In genomic region chr9:113233146-113233545, GRCh38 we compare ENCODE assay signal across 8 cellular contexts. TPM values are rescaled to one million over a fixed set of nuclear protein-coding genes. Genes with fewer than 3 reads are reported as not detected.
DNase-seq lines count a peak whose midpoint lies in the region; ATAC-seq lines count a peak whose summit lies in the region.

No MANE protein-coding gene starts in this region.

- POLR2A ChIA-PET in activated CD4-positive, alpha-beta T cell treated with anti-CD3 and anti-CD28 coated beads, Interleukin-2, amount 10 ng/mL, durations not matched to agents 7 days and 5 days (lab: Charles Lee): no interaction called here

- no peaks in the 10 kb centered on the region for H3K27me3 ChIP-seq in aorta (ENCODE audit: control insufficient read depth in 1 of 2, insufficient read depth in 2 of 2, low read length in 1 of 2)

- no peak for DNase-seq in activated CD4-positive, alpha-beta T cell treated with anti-CD3 and anti-CD28 coated beads, Interleukin-2, amount 10 ng/mL, durations not matched to agents 7 days and 5 days
- DNase-seq in activated CD4-positive, alpha-beta T cell treated with anti-CD3 and anti-CD28 coated beads for 1 hour: no peak
- DNase-seq in effector memory CD8-positive, alpha-beta T cell: no peak
- DNase-seq in stimulated activated naive B cell treated with anti-CD40 and anti-IgM and Interleukin-4, amounts not matched to agents 10 μg/mL and 1 μg/mL and 100 μg/mL, for 72 hours: no peak
- DNase-seq in aorta: no peak
- no peak for DNase-seq in activated CD4-positive, alpha-beta T cell treated with anti-CD3 and anti-CD28 coated beads for 48 hours

- H3K4me1 ChIP-seq in aorta (ENCODE audit: control insufficient read depth in 1 of 2, insufficient read depth in 2 of 2, low read length in 2 of 2): no peaks in the 10 kb centered on the region

- H3K36me3 ChIP-seq in KOPT-K1 (ENCODE audit: insufficient read depth, low read length): no peaks in the 10 kb centered on the region
- no peaks in the 10 kb centered on the region for H3K36me3 ChIP-seq in aorta (ENCODE audit: control insufficient read depth in 1 of 2, insufficient read depth in 2 of 2, low read length in 1 of 2)

- peaks cover 34% of the 10 kb centered on the region for H3K4me1 Mint-ChIP-seq in activated CD4-positive, alpha-beta T cell treated with anti-CD3 and anti-CD28 coated beads, Interleukin-2, amount 10 ng/mL, durations not matched to agents 7 days and 5 days
- peaks cover 8 to 13% of the 10 kb centered on the region in 2 donors for H3K4me1 Mint-ChIP-seq in effector memory CD8-positive, alpha-beta T cell (ENCODE audit: low read depth in 2 of 2)
- peaks cover 10 to 23% of the 10 kb centered on the region in 2 donors for H3K4me1 Mint-ChIP-seq in stimulated activated naive B cell treated with anti-CD40 and anti-IgM and Interleukin-4, amounts not matched to agents 10 μg/mL and 1 μg/mL and 100 μg/mL, for 72 hours

- H3K4me3 ChIP-seq in aorta (ENCODE audit: low read length in 2 of 2): no peak overlapping the region

- H3K36me3 Mint-ChIP-seq in activated CD4-positive, alpha-beta T cell treated with anti-CD3 and anti-CD28 coated beads, Interleukin-2, amount 10 ng/mL, durations not matched to agents 7 days and 5 days (ENCODE audit: low read depth): peaks cover 3% of the 10 kb centered on the region
- no peaks in the 10 kb centered on the region for H3K36me3 Mint-ChIP-seq in effector memory CD8-positive, alpha-beta T cell (ENCODE audit: insufficient read depth)
- H3K36me3 Mint-ChIP-seq in stimulated activated naive B cell treated with anti-CD40 and anti-IgM and Interleukin-4, amounts not matched to agents 10 μg/mL and 1 μg/mL and 100 μg/mL, for 72 hours: peaks cover 11 to 16% of the 10 kb centered on the region in 2 donors

- H3K27ac ChIP-seq in KOPT-K1 (ENCODE audit: low read depth, low read length, poor library complexity, severe bottlenecking) (peak overlapping the region; percentile 34), aorta (ENCODE audit: low read depth in 1 of 2, low read length in 2 of 2) (no peak overlapping the region)

- peak overlapping the region; percentile 28 for H3K4me3 Mint-ChIP-seq in activated CD4-positive, alpha-beta T cell treated with anti-CD3 and anti-CD28 coated beads, Interleukin-2, amount 10 ng/mL, durations not matched to agents 7 days and 5 days
- H3K4me3 Mint-ChIP-seq in effector memory CD8-positive, alpha-beta T cell: peak overlapping the region; percentile 61 to 73
- peak overlapping the region in 1 of 2 donors; percentile 17 for H3K4me3 Mint-ChIP-seq in stimulated activated naive B cell treated with anti-CD40 and anti-IgM and Interleukin-4, amounts not matched to agents 10 μg/mL and 1 μg/mL and 100 μg/mL, for 72 hours

- intact Hi-C loops in aorta (cut with DNase I): no loop called here

- no peaks in the 10 kb centered on the region for H3K9me3 Mint-ChIP-seq in activated CD4-positive, alpha-beta T cell treated with anti-CD3 and anti-CD28 coated beads, Interleukin-2, amount 10 ng/mL, durations not matched to agents 7 days and 5 days
- H3K9me3 Mint-ChIP-seq in effector memory CD8-positive, alpha-beta T cell: no peaks in the 10 kb centered on the region
- no peaks in the 10 kb centered on the region for H3K9me3 Mint-ChIP-seq in stimulated activated naive B cell treated with anti-CD40 and anti-IgM and Interleukin-4, amounts not matched to agents 10 μg/mL and 1 μg/mL and 100 μg/mL, for 72 hours

- 19 to 28% methylated on average over 3 of the region's 3 CpGs for WGBS in aorta, 2 donors

- CTCF ChIA-PET in activated CD4-positive, alpha-beta T cell treated with anti-CD3 and anti-CD28 coated beads, Interleukin-2, amount 10 ng/mL, durations not matched to agents 7 days and 5 days (lab: Charles Lee): interaction anchor here (0.9 kb wide), 1 partner anchor 12 kb away, joined by 4 read pairs; the partner anchor contains the start of genes FKBP15 and SLC31A1

- no peaks in the 10 kb centered on the region for H3K27me3 Mint-ChIP-seq in activated CD4-positive, alpha-beta T cell treated with anti-CD3 and anti-CD28 coated beads, Interleukin-2, amount 10 ng/mL, durations not matched to agents 7 days and 5 days
- no peaks in the 10 kb centered on the region for H3K27me3 Mint-ChIP-seq in effector memory CD8-positive, alpha-beta T cell
- no peaks in the 10 kb centered on the region for H3K27me3 Mint-ChIP-seq in stimulated activated naive B cell treated with anti-CD40 and anti-IgM and Interleukin-4, amounts not matched to agents 10 μg/mL and 1 μg/mL and 100 μg/mL, for 72 hours

- no peaks in the 10 kb centered on the region for H3K9me3 ChIP-seq in KOPT-K1 (ENCODE audit: insufficient read depth, low read length, poor library complexity, severe bottlenecking)
- H3K9me3 ChIP-seq in aorta (ENCODE audit: control insufficient read depth, low read length): no peaks in the 10 kb centered on the region

- peak overlapping the region; percentile 86 for H3K27ac Mint-ChIP-seq in activated CD4-positive, alpha-beta T cell treated with anti-CD3 and anti-CD28 coated beads, Interleukin-2, amount 10 ng/mL, durations not matched to agents 7 days and 5 days
- peak overlapping the region; percentile 77 to 97 for H3K27ac Mint-ChIP-seq in effector memory CD8-positive, alpha-beta T cell
- H3K27ac Mint-ChIP-seq in stimulated activated naive B cell treated with anti-CD40 and anti-IgM and Interleukin-4, amounts not matched to agents 10 μg/mL and 1 μg/mL and 100 μg/mL, for 72 hours: no peak overlapping the region

- peak; percentile 34 for ATAC-seq in effector memory CD8-positive, alpha-beta T cell (replicated peaks)
- peak; percentile 61 to 63 for ATAC-seq in stimulated activated naive B cell treated with anti-CD40 and anti-IgM and Interleukin-4, amounts not matched to agents 10 μg/mL and 1 μg/mL and 100 μg/mL, for 72 hours (replicated peaks)
- no peak for ATAC-seq in aorta (ENCODE audit: low FRiP score)
- no peak for ATAC-seq in GM19455 (IDR thresholded peaks at IDR 0.05; ENCODE audit: unreplicated experiment)

RNA-seq across cellular contexts. Expression of gene SLC31A1, which starts 11.8 kb away (rescaled TPM):
- 10 to 100 TPM in 1 of 2 experiments, 1 to 10 TPM in 1; 9.2 to 10.4 TPM for total RNA-seq in activated CD4-positive, alpha-beta T cell treated with anti-CD3 and anti-CD28 coated beads, Interleukin-2, amount 10 ng/mL, durations not matched to agents 7 days and 5 days
- total RNA-seq in aorta: 10 to 100 TPM; 16.6 to 17.1 TPM
- polyA plus RNA-seq in aorta: 1 to 10 TPM; 6.0 to 9.4 TPM

RNA-seq across cellular contexts. Expression of gene FKBP15, which starts 12.1 kb away (rescaled TPM):
- 10 to 100 TPM; 33.6 to 39.3 TPM for total RNA-seq in activated CD4-positive, alpha-beta T cell treated with anti-CD3 and anti-CD28 coated beads, Interleukin-2, amount 10 ng/mL, durations not matched to agents 7 days and 5 days
- 10 to 100 TPM; 26.4 to 48.3 TPM for total RNA-seq in aorta
- 10 to 100 TPM in 1 of 2 donors, 1 to 10 TPM in 1; 8.4 to 13.9 TPM for polyA plus RNA-seq in aorta

RNA-seq across cellular contexts. Expression of gene CDC26, which starts 42.2 kb away (rescaled TPM):
- 10 to 100 TPM; 28.8 to 31.0 TPM for total RNA-seq in activated CD4-positive, alpha-beta T cell treated with anti-CD3 and anti-CD28 coated beads, Interleukin-2, amount 10 ng/mL, durations not matched to agents 7 days and 5 days
- total RNA-seq in aorta: 10 to 100 TPM; 23.1 to 23.8 TPM
- polyA plus RNA-seq in aorta: 100 to 1,000 TPM in 1 of 2 donors, 10 to 100 TPM in 1; 42.1 to 134 TPM

RNA-seq across cellular contexts. Expression of gene PRPF4, which starts 42.3 kb away (rescaled TPM):
- 10 to 100 TPM; 30.6 to 32.4 TPM for total RNA-seq in activated CD4-positive, alpha-beta T cell treated with anti-CD3 and anti-CD28 coated beads, Interleukin-2, amount 10 ng/mL, durations not matched to agents 7 days and 5 days
- total RNA-seq in aorta: 10 to 100 TPM; 12.8 to 12.9 TPM
- polyA plus RNA-seq in aorta: 10 to 100 TPM in 1 of 2 donors, 1 to 10 TPM in 1; 8.4 to 12.0 TPM

Comparison
In these comparisons a context has a peak if more than half of its experiments do, and no peak if none do; other contexts are left out.
1. ATAC-seq: peak in effector memory CD8-positive, alpha-beta T cell (single experiment) and stimulated activated naive B cell treated with anti-CD40 and anti-IgM and Interleukin-4, amounts not matched to agents 10 μg/mL and 1 μg/mL and 100 μg/mL, for 72 hours (2 of 2); none in aorta (single experiment) and GM19455 (single experiment).